In genomic region chr9:752201-752600, GRCh38 we compare ENCODE assay signal across 11 cellular contexts.
DNase-seq lines count a peak whose midpoint lies in the region; ATAC-seq and TF ChIP-seq lines count a peak whose summit lies in the region.
"Had no signal": no experiment of that assay in that cellular context is flagged by ENCODE, and none has a peak within 500 bp of the region (broad histone marks: within the 10 kb centered on the region; RNA-seq: fewer than 3 reads in every experiment).

No MANE protein-coding gene starts in this region.

- no peak overlapping the region for H2AFZ ChIP-seq in ACC112 (ENCODE audit: low read length, unreplicated experiment)
- H2AFZ ChIP-seq in IMR-90 (replicated peaks; ENCODE audit: low read length, poor library complexity) = no peak overlapping the region

- dilution Hi-C loops in IMR-90 (cut with HindIII; ENCODE audit: low sequenced_read_pairs, unreplicated experiment) = no loop called here

- no peak overlapping the region for H2AK9ac ChIP-seq in IMR-90 (replicated peaks; ENCODE audit: low read depth, low read length, poor library complexity)

- H2BK20ac ChIP-seq in IMR-90 (ENCODE audit: low read depth, low read length) = no peak overlapping the region

- no peak overlapping the region for H3K14ac ChIP-seq in IMR-90 (replicated peaks; ENCODE audit: low read depth, low read length)

- H3K27me3 ChIP-seq in ACC112 (ENCODE audit: insufficient read depth, low read length) (no peaks in the 10 kb centered on the region), IMR-90 (ENCODE audit: control insufficient read depth, insufficient read depth, low read length) (no peaks in the 10 kb centered on the region), breast epithelium (no peaks in the 10 kb centered on the region), endodermal cell (ENCODE audit: control insufficient read depth, insufficient read depth, low read length, poor library complexity, severe bottlenecking) (no peaks in the 10 kb centered on the region)

- no peak overlapping the region for H3K27ac Mint-ChIP-seq in endodermal cell
- H3K27ac Mint-ChIP-seq: activated naive CD8-positive, alpha-beta T cell had no signal

- peak overlapping the region; percentile 83 for H3K4me2 ChIP-seq in IMR-90 (ENCODE audit: low read depth, low read length)

- no peak overlapping the region for H3K4ac ChIP-seq in IMR-90 (ENCODE audit: low read depth, low read length)

- no peaks in the 10 kb centered on the region for H3K9me3 ChIP-seq in IMR-90 (ENCODE audit: control insufficient read depth, insufficient read depth, low read length)
- no peaks in the 10 kb centered on the region for H3K9me3 ChIP-seq in breast epithelium
- no peaks in the 10 kb centered on the region for H3K9me3 ChIP-seq in mesodermal cell (ENCODE audit: control insufficient read depth, low read length)
- no peaks in the 10 kb centered on the region for H3K9me3 ChIP-seq in endodermal cell (ENCODE audit: control insufficient read depth, low read length)

- no peaks in the 10 kb centered on the region for H4K20me1 ChIP-seq in IMR-90 (ENCODE audit: insufficient read depth, low read length)

- H3K4me1 ChIP-seq in ACC112 (ENCODE audit: control insufficient read depth, insufficient read depth, low read length, unreplicated experiment) (peaks cover 38% of the 10 kb centered on the region), IMR-90 (ENCODE audit: control insufficient read depth, insufficient read depth, low read length) (peaks cover 20% of the 10 kb centered on the region), breast epithelium (peaks cover 3 to 10% of the 10 kb centered on the region in 2 donors), mesodermal cell (ENCODE audit: control insufficient read depth, insufficient read depth, low read length, poor library complexity, severe bottlenecking) (peaks cover 6% of the 10 kb centered on the region), endodermal cell (ENCODE audit: control insufficient read depth, insufficient read depth, low read length) (no peaks in the 10 kb centered on the region)

- H4K91ac ChIP-seq in IMR-90 (ENCODE audit: insufficient read depth, low read depth, low read length) = no peak overlapping the region

- DNase-seq in IMR-90 (peak; percentile 97), breast epithelium (ENCODE audit: low spot score in 2 of 2) (no peak), cerebellar nuclear complex (lab: John Stamatoyannopoulos, UW) (no peak), endodermal cell (no peak), posterior vena cava (ENCODE audit: low spot score) (no peak)
- DNase-seq: stimulated activated CD4-positive, alpha-beta T cell treated with anti-CD3 and anti-CD28 coated beads, Interleukin-4, amount 100 ng/mL, for 1 hour; T-helper 9 cell had no signal

- peak overlapping the region; percentile 73 for H2BK5ac ChIP-seq in IMR-90 (ENCODE audit: low read depth, low read length, poor library complexity, severe bottlenecking)

- no peak overlapping the region for H4K8ac ChIP-seq in IMR-90 (ENCODE audit: low read depth in 2 of 2, low read length in 2 of 2)

- H3K9me3 Mint-ChIP-seq in endodermal cell = peaks cover 2% of the 10 kb centered on the region

- H3K23ac ChIP-seq in IMR-90 (ENCODE audit: low read depth, low read length) = no peak overlapping the region

- no peak overlapping the region for H3K9ac ChIP-seq in IMR-90 (ENCODE audit: low read depth, low read length)
- no peak overlapping the region for H3K9ac ChIP-seq in endodermal cell (ENCODE audit: extremely low read depth, low read length, poor library complexity, severe bottlenecking)

- H3K9me1 ChIP-seq in IMR-90 (ENCODE audit: insufficient read depth, low read length) = peaks cover 16% of the 10 kb centered on the region

- BruUV-seq in IMR-90 (replicated peaks; lab: Mats Ljungman, UMichigan) = no TSS peak

- no peak overlapping the region for H3K56ac ChIP-seq in IMR-90 (ENCODE audit: extremely low read depth, insufficient read depth, low read length)

- H3K79me1 ChIP-seq in IMR-90 (ENCODE audit: low read depth in 1 of 2, low read length in 2 of 2) = peaks cover 0 to 18% of the 10 kb centered on the region in 2 experiments; a peak in 1 of 4 replicates

- H3K4me3 Mint-ChIP-seq in endodermal cell = no peak overlapping the region
- H3K4me3 Mint-ChIP-seq: activated naive CD8-positive, alpha-beta T cell had no signal

- TF ChIP-seq RAD21 in IMR-90 (IDR thresholded peaks at IDR 0.05; ENCODE audit: low read length) = no peak

- no peak overlapping the region for H2AK5ac ChIP-seq in IMR-90 (ENCODE audit: low read depth, low read length)

- POLR2A ChIA-PET in IMR-90 (lab: Charles Lee; ENCODE audit: unreplicated experiment) = interaction anchor here (0.6 kb wide), 1 partner anchor 13 kb away, joined by 5 read pairs; no protein-coding TSS in a partner anchor

- no peak for TF ChIP-seq CTCF in IMR-90 (conservative IDR thresholded peaks at IDR 0.05; ENCODE audit: low read depth, low read length)
- no peak for TF ChIP-seq CTCF in breast epithelium (IDR thresholded peaks at IDR 0.05)
- no peak for TF ChIP-seq CTCF in endodermal cell (conservative IDR thresholded peaks at IDR 0.05)

- H3K79me2 ChIP-seq in ACC112 (ENCODE audit: control insufficient read depth, insufficient read depth, low read length, unreplicated experiment) = no peaks in the 10 kb centered on the region

- no peaks in the 10 kb centered on the region for H3K36me3 ChIP-seq in ACC112 (ENCODE audit: insufficient read depth, low read length)
- H3K36me3 ChIP-seq in IMR-90 (ENCODE audit: control insufficient read depth, insufficient read depth, low read length) = peaks cover 2% of the 10 kb centered on the region; the same call in 1 of the 2 replicates
- H3K36me3 ChIP-seq in breast epithelium = no peaks in the 10 kb centered on the region
- H3K36me3 ChIP-seq in mesodermal cell (ENCODE audit: control insufficient read depth, insufficient read depth, low read length) = no peaks in the 10 kb centered on the region
- peaks cover 4% of the 10 kb centered on the region for H3K36me3 ChIP-seq in endodermal cell (ENCODE audit: control insufficient read depth, insufficient read depth, low read length)

- H3K4me3 ChIP-seq in ACC112 (ENCODE audit: low read depth, low read length) (peak overlapping the region; percentile 68), IMR-90 (ENCODE audit: insufficient read depth, low read depth, low read length) (no peak overlapping the region), breast epithelium (no peak overlapping the region), mesodermal cell (ENCODE audit: extremely low read depth, insufficient read depth, low read length, poor library complexity, severe bottlenecking) (no peak overlapping the region), endodermal cell (ENCODE audit: low read length) (no peak overlapping the region)

- TF ChIP-seq POLR2A in IMR-90 (IDR thresholded peaks at IDR 0.05; ENCODE audit: low read depth, low read length) (no peak), breast epithelium (IDR thresholded peaks at IDR 0.05) (no peak)

- peak overlapping the region; percentile 73; the same call in 1 of the 2 replicates for H2BK120ac ChIP-seq in IMR-90 (ENCODE audit: low read depth, low read length)

- in situ Hi-C loops in IMR-90 (cut with MboI; ENCODE audit: low sequenced_read_pairs) = no loop called here

- ATAC-seq in IMR-90 (ENCODE audit: low read depth) (peak; percentile 84), GM19463 (IDR thresholded peaks at IDR 0.05; ENCODE audit: unreplicated experiment) (no peak)

- no peak overlapping the region for H4K5ac ChIP-seq in IMR-90 (ENCODE audit: low read depth, low read length)

- peaks cover 12% of the 10 kb centered on the region for H3K4me1 Mint-ChIP-seq in endodermal cell

- CTCF ChIA-PET in IMR-90 (lab: Yijun Ruan, JAX) = interaction anchor here (0.6 to 1.2 kb wide), 2 partner anchors 11 to 337 kb away, joined by 3 to 10 read pairs; no protein-coding TSS in a partner anchor

- H3K18ac ChIP-seq in IMR-90 (ENCODE audit: low read depth, low read length) = no peak overlapping the region

- intact Hi-C loops in IMR-90 (cut with micrococcal nuclease) = loop anchor here (2.0 to 5.0 kb wide), 2 partner anchors 13 to 315 kb away; no protein-coding TSS in a partner anchor
- intact Hi-C loops in breast epithelium (cut with DNase I; ENCODE audit: low total_unique reads) = loop anchor here (10.0 kb wide), 1 partner anchor 57 kb away; no protein-coding TSS in a partner anchor
- intact Hi-C loops in posterior vena cava (cut with DNase I) = no loop called here

- H3K36me3 Mint-ChIP-seq in endodermal cell (ENCODE audit: low read depth) = peaks cover 26% of the 10 kb centered on the region
- H3K36me3 Mint-ChIP-seq: activated naive CD8-positive, alpha-beta T cell had no signal

- no peaks in the 10 kb centered on the region for H3K27me3 Mint-ChIP-seq in endodermal cell (ENCODE audit: insufficient read depth)
- H3K27me3 Mint-ChIP-seq: activated naive CD8-positive, alpha-beta T cell had no signal

- no CpG with 5 or more reads among the region's 5 CpGs for WGBS in IMR-90 (ENCODE audit: extremely low coverage in 2 of 2, insufficient read length in 1 of 2), 2 experiments
- whole genome bisulfite sequencing in mesodermal cell (ENCODE audit: insufficient coverage in 2 of 2), 2 experiments = 80% methylated on average over 1 of the region's 5 CpGs; no CpG with 5 or more reads in 1 of the 2 experiments
- WGBS in endodermal cell (ENCODE audit: insufficient coverage in 1 of 2, insufficient read length in 1 of 2), 2 experiments = 96% methylated on average over 5 of the region's 5 CpGs; no CpG with 5 or more reads in 1 of the 2 experiments

- H3K27ac ChIP-seq in ACC112 (ENCODE audit: low read depth, low read length) (peak overlapping the region; percentile 100), IMR-90 (ENCODE audit: insufficient read depth, low read length) (peak overlapping the region; percentile 57; the same call in 1 of the 2 replicates), breast epithelium (peak overlapping the region; percentile 75 to 77), mesodermal cell (ENCODE audit: low read depth, low read length, severe bottlenecking) (peak overlapping the region; percentile 79), endodermal cell (ENCODE audit: low read depth, low read length) (no peak overlapping the region)

- H2BK15ac ChIP-seq in IMR-90 (ENCODE audit: low read depth, low read length) = no peak overlapping the region

TF ChIP-seq in IMR-90, 13 proteins besides CTCF, POLR2A, EP300 and RAD21:
- TF ChIP-seq CEBPB (IDR thresholded peaks at IDR 0.05; ENCODE audit: low read depth, low read length) (peak; percentile 95), MXI1 (IDR thresholded peaks at IDR 0.05; ENCODE audit: borderline replicate concordance, low read depth, low read length) (no peak), FOS (IDR thresholded peaks at IDR 0.05; ENCODE audit: low read depth, low read length) (peak; percentile 96), BHLHE40 (IDR thresholded peaks at IDR 0.05; ENCODE audit: low read depth, low read length) (peak; percentile 16; the same call in 1 of the 2 replicates)
TF ChIP-seq in IMR-90: peak in this region for 3.

Comparison
In these comparisons a context has a peak if more than half of its experiments do, and no peak if none do; other contexts are left out.
1. intact Hi-C loops: an anchor here in IMR-90 (2.0 to 5.0 kb wide) and breast epithelium (10.0 kb wide); none called in posterior vena cava.